In genomic region chr3:58008140-58009025, GRCh38 we compare ENCODE assay signal across 8 cellular contexts. TPM values are rescaled to one million over a fixed set of nuclear protein-coding genes. Genes with fewer than 3 reads are reported as not detected.
DNase-seq lines count a peak whose midpoint lies in the region; ATAC-seq, FAIRE-seq and TF ChIP-seq lines count a peak whose summit lies in the region.

A gene with protein sequence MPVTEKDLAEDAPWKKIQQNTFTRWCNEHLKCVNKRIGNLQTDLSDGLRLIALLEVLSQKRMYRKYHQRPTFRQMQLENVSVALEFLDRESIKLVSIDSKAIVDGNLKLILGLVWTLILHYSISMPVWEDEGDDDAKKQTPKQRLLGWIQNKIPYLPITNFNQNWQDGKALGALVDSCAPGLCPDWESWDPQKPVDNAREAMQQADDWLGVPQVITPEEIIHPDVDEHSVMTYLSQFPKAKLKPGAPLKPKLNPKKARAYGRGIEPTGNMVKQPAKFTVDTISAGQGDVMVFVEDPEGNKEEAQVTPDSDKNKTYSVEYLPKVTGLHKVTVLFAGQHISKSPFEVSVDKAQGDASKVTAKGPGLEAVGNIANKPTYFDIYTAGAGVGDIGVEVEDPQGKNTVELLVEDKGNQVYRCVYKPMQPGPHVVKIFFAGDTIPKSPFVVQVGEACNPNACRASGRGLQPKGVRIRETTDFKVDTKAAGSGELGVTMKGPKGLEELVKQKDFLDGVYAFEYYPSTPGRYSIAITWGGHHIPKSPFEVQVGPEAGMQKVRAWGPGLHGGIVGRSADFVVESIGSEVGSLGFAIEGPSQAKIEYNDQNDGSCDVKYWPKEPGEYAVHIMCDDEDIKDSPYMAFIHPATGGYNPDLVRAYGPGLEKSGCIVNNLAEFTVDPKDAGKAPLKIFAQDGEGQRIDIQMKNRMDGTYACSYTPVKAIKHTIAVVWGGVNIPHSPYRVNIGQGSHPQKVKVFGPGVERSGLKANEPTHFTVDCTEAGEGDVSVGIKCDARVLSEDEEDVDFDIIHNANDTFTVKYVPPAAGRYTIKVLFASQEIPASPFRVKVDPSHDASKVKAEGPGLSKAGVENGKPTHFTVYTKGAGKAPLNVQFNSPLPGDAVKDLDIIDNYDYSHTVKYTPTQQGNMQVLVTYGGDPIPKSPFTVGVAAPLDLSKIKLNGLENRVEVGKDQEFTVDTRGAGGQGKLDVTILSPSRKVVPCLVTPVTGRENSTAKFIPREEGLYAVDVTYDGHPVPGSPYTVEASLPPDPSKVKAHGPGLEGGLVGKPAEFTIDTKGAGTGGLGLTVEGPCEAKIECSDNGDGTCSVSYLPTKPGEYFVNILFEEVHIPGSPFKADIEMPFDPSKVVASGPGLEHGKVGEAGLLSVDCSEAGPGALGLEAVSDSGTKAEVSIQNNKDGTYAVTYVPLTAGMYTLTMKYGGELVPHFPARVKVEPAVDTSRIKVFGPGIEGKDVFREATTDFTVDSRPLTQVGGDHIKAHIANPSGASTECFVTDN (N-terminal part only) (plus strand): TSS chr3:58008422. CDS start chr3:58008565, 143 bp downstream.

- H3K27ac ChIP-seq in H9 (ENCODE audit: insufficient read length, low read depth, low read length) (no peak within 1 kb of the TSS), keratinocyte (ENCODE audit: control insufficient read depth, insufficient read depth, low read length) (peak within 1 kb of the TSS; percentile 80)

- H3K9ac ChIP-seq in H9 (ENCODE audit: extremely low read depth, insufficient read length, low read length) (peak within 1 kb of the TSS; percentile 78), keratinocyte (ENCODE audit: control insufficient read depth, extremely low read depth, insufficient read depth, low read length) (peak within 1 kb of the TSS; percentile 85)

- peak within 1 kb of the TSS; percentile 70 for H3K14ac ChIP-seq in H9 (ENCODE audit: insufficient read depth, low read length)

- peak within 1 kb of the TSS; percentile 91 to 94 for H3K4me3 Mint-ChIP-seq in H9
- peak within 1 kb of the TSS; percentile 81 for H3K4me3 Mint-ChIP-seq in central memory CD8-positive, alpha-beta T cell

- H3K27me3 ChIP-seq in H9 (ENCODE audit: insufficient read depth, low read length) (no peaks in the 10 kb centered on the region), keratinocyte (ENCODE audit: control insufficient read depth, extremely low read depth, insufficient read depth, low read length) (no peaks in the 10 kb centered on the region)

- no CpG with 5 or more reads among the region's 91 CpGs for WGBS in H9 (ENCODE audit: extremely low coverage, insufficient read length, low lambda C conversion rate)

- peak within 1 kb of the TSS in 2 of 3 experiments; percentile 95; a peak in 5 of 7 replicates for H3K27ac Mint-ChIP-seq in H9
- no peak within 1 kb of the TSS for H3K27ac Mint-ChIP-seq in central memory CD8-positive, alpha-beta T cell (ENCODE audit: low read depth)

- no peak within 1 kb of the TSS for H2BK15ac ChIP-seq in H9 (ENCODE audit: low read depth, low read length)

- no peak within 1 kb of the TSS for H2AK5ac ChIP-seq in H9 (ENCODE audit: insufficient read length, low read length)

- no peak within 1 kb of the TSS for H2AFZ ChIP-seq in H9 (ENCODE audit: low read length)
- H2AFZ ChIP-seq in keratinocyte (ENCODE audit: control insufficient read depth, low read length), result peak within 1 kb of the TSS; percentile 30

- no peak within 1 kb of the TSS for H3K4ac ChIP-seq in H9 (ENCODE audit: low read depth, low read length)

- dilution Hi-C loops in keratinocyte (cut with MboI; ENCODE audit: extremely low pct_ligation_motif_present, low sequenced_read_pairs), result no loop called here

- H4K91ac ChIP-seq in H9 (ENCODE audit: insufficient read length, low read depth, low read length), result no peak within 1 kb of the TSS

- peaks cover 12 to 38% of the 10 kb centered on the region in 2 experiments for H3K36me3 ChIP-seq in keratinocyte (ENCODE audit: control insufficient read depth in 2 of 2, extremely low read depth in 1 of 2, insufficient read depth in 2 of 2, low read length in 2 of 2)

- no peak for FAIRE-seq in keratinocyte (lab: Jason Lieb, UNC)

- H2BK12ac ChIP-seq in H9 (ENCODE audit: insufficient read length, low read depth, low read length), result no peak within 1 kb of the TSS

- H2BK120ac ChIP-seq in H9 (ENCODE audit: low read depth, low read length, poor library complexity, severe bottlenecking), result no peak within 1 kb of the TSS

- peaks cover 13% of the 10 kb centered on the region; the same call in 1 of the 2 replicates for H3K4me1 ChIP-seq in H9 (ENCODE audit: insufficient read depth, low read length)
- peaks cover 50% of the 10 kb centered on the region for H3K4me1 ChIP-seq in keratinocyte (ENCODE audit: control insufficient read depth, extremely low read depth, insufficient read depth, low read length)

- peaks cover 12% of the 10 kb centered on the region for H3K9me1 ChIP-seq in keratinocyte (ENCODE audit: control insufficient read depth, extremely low read depth, insufficient read depth, low read length)

- peak; percentile 66 for TF ChIP-seq CTCF in H9 (conservative IDR thresholded peaks at IDR 0.05)
- peak; percentile 36 for TF ChIP-seq CTCF in NB4 (IDR thresholded peaks at IDR 0.05; ENCODE audit: low read depth, low read length)
- peak; percentile 30 to 87 (median 66) for TF ChIP-seq CTCF in keratinocyte (optimal IDR thresholded peaks at IDR 0.05 in 1 of 3, IDR thresholded peaks at IDR 0.05 in 1 of 3, conservative IDR thresholded peaks at IDR 0.05 in 1 of 3; ENCODE audit: extremely low read depth in 1 of 3, insufficient read depth in 2 of 3, low read length in 3 of 3)

- H4K8ac ChIP-seq in H9 (replicated peaks; ENCODE audit: insufficient read length, low read depth, low read length), result no peak within 1 kb of the TSS

- peaks cover 38% of the 10 kb centered on the region; the same call in 1 of the 2 replicates for H3K79me2 ChIP-seq in H9 (ENCODE audit: insufficient read depth, low read length)
- H3K79me2 ChIP-seq in keratinocyte (ENCODE audit: control insufficient read depth, insufficient read depth, low read length), result peaks cover 55% of the 10 kb centered on the region

- H3K27me3 Mint-ChIP-seq in H9 (ENCODE audit: low read depth), result no peaks in the 10 kb centered on the region
- H3K27me3 Mint-ChIP-seq in central memory CD8-positive, alpha-beta T cell, result no peaks in the 10 kb centered on the region

- H3K9me3 Mint-ChIP-seq in H9, result no peaks in the 10 kb centered on the region; a peak in 2 of 5 replicates
- no peaks in the 10 kb centered on the region for H3K9me3 Mint-ChIP-seq in central memory CD8-positive, alpha-beta T cell

- peaks cover 0 to 3% (median 0%) of the 10 kb centered on the region in 3 experiments; a peak in 1 of 7 replicates for H3K36me3 Mint-ChIP-seq in H9 (ENCODE audit: insufficient read depth in 1 of 3, low read depth in 3 of 3)
- peaks cover 6% of the 10 kb centered on the region for H3K36me3 Mint-ChIP-seq in central memory CD8-positive, alpha-beta T cell (ENCODE audit: insufficient read depth)

- peak; percentile 27 for TF ChIP-seq POLR2A in GM10847 (IDR thresholded peaks at IDR 0.05; ENCODE audit: extremely low read depth, insufficient read length)
- peak; percentile 57 for TF ChIP-seq POLR2A in NB4 (IDR thresholded peaks at IDR 0.05; ENCODE audit: extremely low read depth, insufficient read length)

- DNase-seq in H9 (peak; percentile 86), NB4 (ENCODE audit: low read depth) (peak; percentile 73), keratinocyte (ENCODE audit: low read depth, low spot score) (no peak), GF-D8 (lab: John Stamatoyannopoulos, UW) (no peak)
- peak; percentile 44 for DNase-seq in activated CD4-positive, CD25-positive, alpha-beta regulatory T cell treated with anti-CD3 and anti-CD28 coated beads, Interleukin-2, amount 50 U/mL, for 16 hours (ENCODE audit: low read depth, low spot score)
- DNase-seq in central memory CD8-positive, alpha-beta T cell (ENCODE audit: low spot score in 2 of 2), result peak; percentile 54 to 62
- DNase-seq in stimulated activated CD4-positive, alpha-beta T cell treated with anti-CD3 and anti-CD28 coated beads, Interleukin-15, amount 100 ng/mL, for 24 hours, result peak; percentile 84

- H3T11ph ChIP-seq in H9 (ENCODE audit: low read length), result no peak within 1 kb of the TSS

- H3K79me1 ChIP-seq in H9 (ENCODE audit: insufficient read depth, low read depth, low read length, poor library complexity, severe bottlenecking), result no peaks in the 10 kb centered on the region

- H3K4me2 ChIP-seq in H9 (ENCODE audit: insufficient read depth, insufficient read length, low read length) (peak within 1 kb of the TSS; percentile 83), keratinocyte (ENCODE audit: control insufficient read depth, extremely low read depth, insufficient read depth, low read depth, low read length) (peak within 1 kb of the TSS; percentile 100)

- no peaks in the 10 kb centered on the region for H3K9me3 ChIP-seq in H9 (ENCODE audit: control insufficient read depth, low read depth, low read length)
- no peaks in the 10 kb centered on the region for H3K9me3 ChIP-seq in keratinocyte (ENCODE audit: control insufficient read depth, low read depth, low read length)

- peaks cover 13% of the 10 kb centered on the region for H3K23me2 ChIP-seq in H9 (ENCODE audit: insufficient read length, low read depth, low read length, poor library complexity, severe bottlenecking)

- H3K4me3 ChIP-seq in NB4 (ENCODE audit: low read depth, low read length) (peak within 1 kb of the TSS; percentile 91), keratinocyte (ENCODE audit: control insufficient read depth in 2 of 3, extremely low read depth in 1 of 3, insufficient read depth in 2 of 3, low read depth in 1 of 3, low read length in 3 of 3) (peak within 1 kb of the TSS; percentile 81 to 94 (median 93))

- ATAC-seq in central memory CD8-positive, alpha-beta T cell (replicated peaks; ENCODE audit: extremely low read depth, poor library complexity, severe bottlenecking), result peak; percentile 78

- H4K5ac ChIP-seq in H9 (ENCODE audit: insufficient read length, low read depth, low read length), result no peak within 1 kb of the TSS

- H2BK5ac ChIP-seq in H9 (ENCODE audit: insufficient read length, low read length), result no peak within 1 kb of the TSS

- H3K18ac ChIP-seq in H9 (ENCODE audit: insufficient read length, low read depth, low read length), result peak within 1 kb of the TSS; percentile 43

- H4K20me1 ChIP-seq in H9 (ENCODE audit: control insufficient read depth, insufficient read depth, insufficient read length) (no peaks in the 10 kb centered on the region), keratinocyte (ENCODE audit: control insufficient read depth, extremely low read depth, insufficient read depth, low read length) (peaks cover 40% of the 10 kb centered on the region)

- H3K23ac ChIP-seq in H9 (ENCODE audit: insufficient read length, low read depth, low read length), result no peak within 1 kb of the TSS

- H3K4me1 Mint-ChIP-seq in H9, result peaks cover 30 to 38% of the 10 kb centered on the region in 2 experiments
- H3K4me1 Mint-ChIP-seq in central memory CD8-positive, alpha-beta T cell, result peaks cover 31% of the 10 kb centered on the region

- no peak within 1 kb of the TSS for H2BK20ac ChIP-seq in H9 (ENCODE audit: low read depth, low read length, poor library complexity, severe bottlenecking)

- H3K56ac ChIP-seq in H9 (ENCODE audit: insufficient read length, low read depth, low read length), result no peak within 1 kb of the TSS

RNA-seq across cellular contexts. Expression of the gene that starts here (rescaled TPM):
- 75.8 and 83.4 TPM in 2 replicates for total RNA-seq in H9 (2021)
- polyA plus RNA-seq in keratinocyte, result 271 to 566 TPM (median 289 TPM) in 3 replicates
- 139 TPM for polyA plus RNA-seq in keratinocyte (2011; ENCODE audit: low read depth)
- 224 and 242 TPM in 2 replicates for polyA plus RNA-seq in keratinocyte (2011; cell fraction: cytosol; rRNA removed)
- polyA plus RNA-seq in keratinocyte (2011; cell fraction: nucleus; rRNA removed), result 1,762 and 1,792 TPM in 2 replicates
- polyA plus RNA-seq in keratinocyte (2012; ENCODE audit: low replicate concordance), result 243 and 645 TPM in 2 replicates
- polyA minus RNA-seq in keratinocyte, result 1,184 to 1,540 TPM (median 1,356 TPM) in 3 replicates
- 873 TPM for polyA minus RNA-seq in keratinocyte (2011; cell fraction: cytosol; rRNA and poly(A)+ RNA removed)
- 2,395 and 3,178 TPM in 2 replicates for polyA minus RNA-seq in keratinocyte (2011; cell fraction: nucleus; rRNA and poly(A)+ RNA removed)

Comparison
In these comparisons a context has a peak if more than half of its experiments do, and no peak if none do; other contexts are left out.
1. DNase-seq: peak in H9 (single experiment), NB4 (single experiment), activated CD4-positive, CD25-positive, alpha-beta regulatory T cell treated with anti-CD3 and anti-CD28 coated beads, Interleukin-2, amount 50 U/mL, for 16 hours (single experiment), central memory CD8-positive, alpha-beta T cell (2 of 2) and stimulated activated CD4-positive, alpha-beta T cell treated with anti-CD3 and anti-CD28 coated beads, Interleukin-15, amount 100 ng/mL, for 24 hours (single experiment); none in keratinocyte (single experiment) and GF-D8 (single experiment).
2. Peak in every context shown above with its lines, with median percentiles within 50 percentile points of each other: CTCF ChIP-seq.